In the genomic region with DNA sequence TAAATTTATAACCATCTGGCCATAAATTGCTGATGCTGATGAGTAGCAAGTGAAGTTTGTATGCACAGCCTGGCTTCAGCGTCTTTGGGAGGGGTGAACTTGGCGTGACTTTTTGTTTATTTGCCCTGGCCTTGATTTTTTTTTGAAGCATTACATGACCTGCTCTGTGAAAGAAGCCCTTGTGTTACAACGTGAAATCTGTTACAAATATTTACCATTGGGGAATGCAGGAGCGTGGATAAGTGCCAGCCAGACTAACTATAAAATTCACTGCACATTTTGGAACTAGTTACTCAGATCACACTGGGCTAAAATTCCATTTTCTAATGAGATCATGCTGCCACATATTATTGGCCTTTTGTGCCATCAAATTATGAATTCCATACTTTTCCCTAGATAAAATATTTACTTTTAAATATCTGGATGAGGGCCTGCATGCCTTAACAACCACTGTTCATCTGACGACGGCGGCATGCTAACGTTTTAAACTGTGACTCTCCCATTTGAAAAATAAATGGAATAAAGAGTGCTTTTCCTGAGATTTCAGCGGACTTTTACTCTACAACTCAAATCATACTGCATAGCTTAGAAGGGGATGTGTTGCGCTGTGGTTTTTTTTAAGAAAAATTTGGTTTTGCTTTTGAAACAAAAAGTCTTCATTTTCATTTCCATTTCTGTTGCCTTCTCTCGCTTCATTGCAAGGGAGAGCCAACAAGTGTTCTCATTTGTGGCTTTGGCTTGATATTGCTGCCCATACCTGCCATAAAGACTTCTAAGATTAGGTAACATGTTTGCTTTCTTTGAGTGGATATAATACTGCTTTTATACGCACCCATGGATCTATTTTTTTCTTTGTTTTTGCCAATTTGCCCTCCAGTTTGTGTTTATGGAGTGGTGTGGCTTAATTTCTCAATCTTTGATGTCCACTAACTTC, we compare ENCODE assay signal across 10 cellular contexts.
DNase-seq lines count a peak whose midpoint lies in the region; ATAC-seq and TF ChIP-seq lines count a peak whose summit lies in the region.
"Had no signal": no experiment of that assay in that cellular context is flagged by ENCODE, and none has a peak within 500 bp of the region (broad histone marks: within the 10 kb centered on the region; RNA-seq: fewer than 3 reads in every experiment).

No MANE protein-coding gene starts in this region.

- POLR2A ChIA-PET in RWPE1 (lab: Yijun Ruan, JAX; ENCODE audit: low non-redundant PET), result no interaction called here

- peak; percentile 31 for DNase-seq in GM03348 (ENCODE audit: low spot score)
- DNase-seq in SK-MEL-5 (ENCODE audit: low read depth, low spot score), result peak; percentile 51
- DNase-seq in left kidney (ENCODE audit: low read depth, low spot score), result peak; percentile 12
- DNase-seq in RWPE1 (ENCODE audit: low spot score), result no peak
- no peak for DNase-seq in NCI-H146 (lab: John Stamatoyannopoulos, UW)
- DNase-seq in posterior vena cava (ENCODE audit: low spot score), result no peak
- DNase-seq: activated CD4-positive, alpha-beta T cell treated with anti-CD3 and anti-CD28 coated beads, Interleukin-2, amount 50 U/mL, for 1 hour; GOT3 had no signal

- CTCF ChIA-PET in RWPE1 (lab: Yijun Ruan, JAX), result no interaction called here

- ATAC-seq in GM18909 (IDR thresholded peaks at IDR 0.05; ENCODE audit: poor library complexity, unreplicated experiment), result no peak

- TF ChIP-seq CTCF in 22Rv1 (IDR thresholded peaks at IDR 0.05), result no peak
- no peak for TF ChIP-seq CTCF in RWPE1 (conservative IDR thresholded peaks at IDR 0.05; ENCODE audit: low read depth)

- H3K27ac ChIP-seq in 22Rv1 (peak overlapping the region; percentile 17; the same call in 1 of the 2 replicates), RWPE1 (no peak overlapping the region)

- intact Hi-C loops in posterior vena cava (cut with DNase I), result no loop called here

- in situ Hi-C loops in SK-MEL-5 (cut with HindIII; ENCODE audit: low pct_unique_long_range_greater_than_20kb, low sequenced_read_pairs), result no loop called here

Comparison
In these comparisons a context has a peak if more than half of its experiments do, and no peak if none do; other contexts are left out.
1. DNase-seq: peak in GM03348 (single experiment), SK-MEL-5 (single experiment) and left kidney (single experiment); none in RWPE1 (single experiment), NCI-H146 (single experiment) and posterior vena cava (single experiment).